Comparison of ENCODE assay signal across 8 cellular contexts in genomic region chr11:2901196-2901796, GRCh38. TPM values are rescaled to one million over a fixed set of nuclear protein-coding genes. Genes with fewer than 3 reads are reported as not detected.
DNase-seq lines count a peak whose midpoint lies in the region; ATAC-seq and TF ChIP-seq lines count a peak whose summit lies in the region.

No MANE protein-coding gene starts in this region.

- peaks cover 6% of the 10 kb centered on the region for H3K9me3 Mint-ChIP-seq in chondrocyte (ENCODE audit: low read depth)

- peak; percentile 5 for ATAC-seq in Right ventricle myocardium superior (ENCODE audit: poor library complexity)
- peak; percentile 2 for ATAC-seq in aorta (ENCODE audit: low FRiP score)
- no peak for ATAC-seq in left colon
- ATAC-seq in mucosa of descending colon = no peak

- DNase-seq in Right ventricle myocardium superior (no peak), cardiac septum (ENCODE audit: low spot score) (no peak), chondrocyte (ENCODE audit: low spot score) (no peak), aorta (no peak), left colon (no peak), GM20000 (ENCODE audit: low spot score) (no peak), mucosa of descending colon (no peak)

- H3K27me3 ChIP-seq in muscle layer of duodenum (ENCODE audit: low read depth, low read length) = no peaks in the 10 kb centered on the region
- no peaks in the 10 kb centered on the region for H3K27me3 ChIP-seq in aorta (ENCODE audit: control insufficient read depth in 1 of 2, insufficient read depth in 2 of 2, low read length in 1 of 2)

- intact Hi-C loops in Right ventricle myocardium superior (cut with DNase I) = no loop called here
- intact Hi-C loops in cardiac septum (cut with DNase I) = no loop called here
- intact Hi-C loops in aorta (cut with DNase I) = no loop called here
- intact Hi-C loops in left colon (cut with DNase I, micrococcal nuclease) = no loop called here
- intact Hi-C loops in mucosa of descending colon (cut with DNase I, micrococcal nuclease) = no loop called here

- peaks cover 8% of the 10 kb centered on the region for H3K36me3 Mint-ChIP-seq in chondrocyte (ENCODE audit: low read depth)

- H3K27ac Mint-ChIP-seq in chondrocyte (ENCODE audit: unreplicated experiment) = peak overlapping the region; percentile 32

- no peaks in the 10 kb centered on the region for H3K9me3 ChIP-seq in muscle layer of duodenum (ENCODE audit: control insufficient read depth in 1 of 2, low read length in 2 of 2)
- H3K9me3 ChIP-seq in aorta (ENCODE audit: control insufficient read depth, low read length) = no peaks in the 10 kb centered on the region
- H3K9me3 ChIP-seq in mucosa of descending colon = no peaks in the 10 kb centered on the region

- H3K4me3 ChIP-seq in muscle layer of duodenum (ENCODE audit: low read depth in 1 of 2, low read length in 2 of 2) = peak overlapping the region; percentile 53 to 72
- no peak overlapping the region for H3K4me3 ChIP-seq in aorta (ENCODE audit: low read length in 2 of 2)
- H3K4me3 ChIP-seq in mucosa of descending colon = no peak overlapping the region

- H3K27me3 Mint-ChIP-seq in chondrocyte (ENCODE audit: low read depth) = no peaks in the 10 kb centered on the region

- peaks cover 6 to 8% of the 10 kb centered on the region in 2 donors for H3K4me1 ChIP-seq in muscle layer of duodenum (ENCODE audit: control insufficient read depth in 1 of 2, insufficient read depth in 2 of 2, low read length in 2 of 2)
- H3K4me1 ChIP-seq in aorta (ENCODE audit: control insufficient read depth in 1 of 2, insufficient read depth in 2 of 2, low read length in 2 of 2) = no peaks in the 10 kb centered on the region
- peaks cover 16% of the 10 kb centered on the region for H3K4me1 ChIP-seq in mucosa of descending colon (ENCODE audit: low read depth)

- peak overlapping the region; percentile 67 for H3K4me3 Mint-ChIP-seq in chondrocyte (ENCODE audit: unreplicated experiment)

- TF ChIP-seq CTCF in chondrocyte (IDR thresholded peaks at IDR 0.05) (no peak), GM20000 (IDR thresholded peaks at IDR 0.05; ENCODE audit: extremely low read depth, missing control alignments) (no peak), mucosa of descending colon (IDR thresholded peaks at IDR 0.05) (no peak)

- WGBS in aorta, 2 donors = 84 to 88% methylated on average over 16 of the region's 16 CpGs

- H3K4me1 Mint-ChIP-seq in chondrocyte (ENCODE audit: low read depth) = peaks cover 28% of the 10 kb centered on the region

- H3K36me3 ChIP-seq in muscle layer of duodenum (ENCODE audit: control insufficient read depth in 1 of 2, insufficient read depth in 2 of 2, low read length in 2 of 2) = no peaks in the 10 kb centered on the region
- no peaks in the 10 kb centered on the region for H3K36me3 ChIP-seq in aorta (ENCODE audit: control insufficient read depth in 1 of 2, insufficient read depth in 2 of 2, low read length in 1 of 2)
- H3K36me3 ChIP-seq in mucosa of descending colon (ENCODE audit: low read depth) = no peaks in the 10 kb centered on the region

- H3K27ac ChIP-seq in muscle layer of duodenum (ENCODE audit: low read length) = no peak overlapping the region
- no peak overlapping the region for H3K27ac ChIP-seq in aorta (ENCODE audit: low read depth in 1 of 2, low read length in 2 of 2)

RNA-seq across cellular contexts. Expression of gene CDKN1C, which starts 15.7 kb away (rescaled TPM):
- total RNA-seq in Right ventricle myocardium superior (37.7 TPM), cardiac septum (11.5 TPM), chondrocyte (5.4 to 15.7 TPM (median 14.6 TPM) in 3 replicates), aorta (10 to 100 TPM; 13.7 to 37.7 TPM), left colon (10 to 100 TPM in 1 of 2 donors, 1 to 10 TPM in 1; 5.8 to 10.6 TPM), mucosa of descending colon (10 to 100 TPM in 2 of 3 donors, 1 to 10 TPM in 1; 3.0 to 40.3 (median 10.2) TPM)
- polyA plus RNA-seq in aorta = 10 to 100 TPM; 11.3 to 21.3 TPM

RNA-seq across cellular contexts. Expression of gene PHLDA2, which starts 27.9 kb away (rescaled TPM):
- total RNA-seq in Right ventricle myocardium superior (1.1 TPM), cardiac septum (2.1 TPM), chondrocyte (63.9 to 69.0 TPM (median 64.4 TPM) in 3 replicates), aorta (1 to 10 TPM; 6.4 to 7.1 TPM), left colon (10 to 100 TPM; 29.9 to 36.7 TPM), mucosa of descending colon (10 to 100 TPM in 2 of 3 donors, 1 to 10 TPM in 1; 8.9 to 25.6 (median 23.9) TPM)
- polyA plus RNA-seq in aorta = 10 to 100 TPM in 1 of 2 donors, 1 to 10 TPM in 1; 7.4 to 17.2 TPM

Comparison
In these comparisons a context has a peak if more than half of its experiments do, and no peak if none do; other contexts are left out.
1. ATAC-seq: peak in Right ventricle myocardium superior (single experiment) and aorta (single experiment); none in left colon (single experiment) and mucosa of descending colon (single experiment).
2. H3K4me3 ChIP-seq: peak in muscle layer of duodenum (2 of 2); none in aorta (0 of 2) and mucosa of descending colon (single experiment).